In genomic region chr3:169356284-169356955, GRCh38 we compare ENCODE assay signal across 14 cellular contexts.
DNase-seq lines count a peak whose midpoint lies in the region; TF ChIP-seq lines count a peak whose summit lies in the region.
"Had no signal": no experiment of that assay in that cellular context is flagged by ENCODE, and none has a peak within 500 bp of the region (broad histone marks: within the 10 kb centered on the region; RNA-seq: fewer than 3 reads in every experiment).

No MANE protein-coding gene starts in this region.

- H3K27me3 ChIP-seq in HAP-1 (ENCODE audit: low read depth) (peaks cover 18% of the 10 kb centered on the region), MM.1S (replicated peaks; ENCODE audit: insufficient read depth, low read length) (peaks cover 5% of the 10 kb centered on the region; the same call in 1 of the 2 replicates), neural progenitor cell (no peaks in the 10 kb centered on the region)

- no peaks in the 10 kb centered on the region for H3K36me3 ChIP-seq in HAP-1 (replicated peaks)
- no peaks in the 10 kb centered on the region for H3K36me3 ChIP-seq in MM.1S (replicated peaks; ENCODE audit: insufficient read depth, low read length)
- H3K36me3 ChIP-seq in neural progenitor cell = no peaks in the 10 kb centered on the region

- H3K27me3 Mint-ChIP-seq in neural progenitor cell (ENCODE audit: insufficient read depth, low read depth) = no peaks in the 10 kb centered on the region
- peaks cover 10% of the 10 kb centered on the region for H3K27me3 Mint-ChIP-seq in activated CD4-positive, alpha-beta memory T cell treated with anti-CD3 and anti-CD28 coated beads, Interleukin-2, amount 10 ng/mL, durations not matched to agents 7 days and 5 days
- H3K27me3 Mint-ChIP-seq in activated CD4-positive, alpha-beta T cell treated with anti-CD3 and anti-CD28 coated beads, Interleukin-2, amount 10 ng/mL, durations not matched to agents 7 days and 5 days = peaks cover 30% of the 10 kb centered on the region

- no peaks in the 10 kb centered on the region for H3K36me3 Mint-ChIP-seq in neural progenitor cell
- no peaks in the 10 kb centered on the region for H3K36me3 Mint-ChIP-seq in activated CD4-positive, alpha-beta memory T cell treated with anti-CD3 and anti-CD28 coated beads, Interleukin-2, amount 10 ng/mL, durations not matched to agents 7 days and 5 days (ENCODE audit: low read depth)
- no peaks in the 10 kb centered on the region for H3K36me3 Mint-ChIP-seq in activated CD4-positive, alpha-beta T cell treated with anti-CD3 and anti-CD28 coated beads, Interleukin-2, amount 10 ng/mL, durations not matched to agents 7 days and 5 days (ENCODE audit: low read depth)
- H3K36me3 Mint-ChIP-seq: CD8-positive, alpha-beta memory T cell had no signal

- no peak for TF ChIP-seq CTCF in MM.1S (IDR thresholded peaks at IDR 0.05; ENCODE audit: low read length)
- TF ChIP-seq CTCF in neural progenitor cell (IDR thresholded peaks at IDR 0.05) = no peak

- peak overlapping the region; percentile 6; the same call in 1 of the 2 replicates for H3K4me2 ChIP-seq in MM.1S (ENCODE audit: low read depth, low read length)
- H3K4me2 ChIP-seq in neural progenitor cell = peak overlapping the region; percentile 82
- H3K4me2 ChIP-seq: A549 had no signal

- POLR2A ChIA-PET in activated CD4-positive, alpha-beta memory T cell treated with anti-CD3 and anti-CD28 coated beads, Interleukin-2, amount 10 ng/mL, durations not matched to agents 7 days and 5 days (lab: Charles Lee) = no interaction called here
- POLR2A ChIA-PET in activated CD4-positive, alpha-beta T cell treated with anti-CD3 and anti-CD28 coated beads, Interleukin-2, amount 10 ng/mL, durations not matched to agents 7 days and 5 days (lab: Charles Lee) = no interaction called here

- H3K4me1 ChIP-seq in HAP-1 (peaks cover 26% of the 10 kb centered on the region), MM.1S (ENCODE audit: low read length) (0 out of 2 replicates have a peak, but pooled peaks cover 13% of the 10 kb centered on the region), neural progenitor cell (peaks cover 87% of the 10 kb centered on the region)
- H3K4me1 ChIP-seq: A549, Caco-2 had no signal

- H3K4me3 Mint-ChIP-seq in neural progenitor cell = peak overlapping the region; percentile 52
- H3K4me3 Mint-ChIP-seq in activated CD4-positive, alpha-beta memory T cell treated with anti-CD3 and anti-CD28 coated beads, Interleukin-2, amount 10 ng/mL, durations not matched to agents 7 days and 5 days = no peak overlapping the region
- H3K4me3 Mint-ChIP-seq in activated CD4-positive, alpha-beta T cell treated with anti-CD3 and anti-CD28 coated beads, Interleukin-2, amount 10 ng/mL, durations not matched to agents 7 days and 5 days = no peak overlapping the region
- H3K4me3 Mint-ChIP-seq: CD8-positive, alpha-beta memory T cell had no signal

- peaks cover 69% of the 10 kb centered on the region for H3K4me1 Mint-ChIP-seq in neural progenitor cell
- H3K4me1 Mint-ChIP-seq in activated CD4-positive, alpha-beta memory T cell treated with anti-CD3 and anti-CD28 coated beads, Interleukin-2, amount 10 ng/mL, durations not matched to agents 7 days and 5 days = no peaks in the 10 kb centered on the region
- H3K4me1 Mint-ChIP-seq in activated CD4-positive, alpha-beta T cell treated with anti-CD3 and anti-CD28 coated beads, Interleukin-2, amount 10 ng/mL, durations not matched to agents 7 days and 5 days = no peaks in the 10 kb centered on the region
- H3K4me1 Mint-ChIP-seq: CD8-positive, alpha-beta memory T cell had no signal

- DNase-seq in HAP-1 (ENCODE audit: low spot score in 2 of 2) = peak; percentile 65 to 98
- no peak for DNase-seq in MM.1S
- peak; percentile 46 to 61 for DNase-seq in erythroblast (lab: John Stamatoyannopoulos, UW)
- peak; percentile 63 for DNase-seq in neural progenitor cell (ENCODE audit: low spot score)
- DNase-seq in activated CD4-positive, alpha-beta memory T cell treated with anti-CD3 and anti-CD28 coated beads, Interleukin-2, amount 10 ng/mL, durations not matched to agents 7 days and 5 days = no peak
- DNase-seq in hypothalamus (lab: John Stamatoyannopoulos, UW) = no peak
- DNase-seq in activated CD4-positive, alpha-beta T cell treated with anti-CD3 and anti-CD28 coated beads, Interleukin-2, amount 10 ng/mL, durations not matched to agents 7 days and 5 days = no peak
- DNase-seq in amniotic stem cell (lab: John Stamatoyannopoulos, UW) = no peak
- DNase-seq: Caco-2; CD8-positive, alpha-beta memory T cell; DMS53; GM23248; IMR-90 had no signal

- H3K27ac Mint-ChIP-seq in neural progenitor cell = peak overlapping the region; percentile 66
- no peak overlapping the region for H3K27ac Mint-ChIP-seq in activated CD4-positive, alpha-beta memory T cell treated with anti-CD3 and anti-CD28 coated beads, Interleukin-2, amount 10 ng/mL, durations not matched to agents 7 days and 5 days
- H3K27ac Mint-ChIP-seq in activated CD4-positive, alpha-beta T cell treated with anti-CD3 and anti-CD28 coated beads, Interleukin-2, amount 10 ng/mL, durations not matched to agents 7 days and 5 days = no peak overlapping the region
- H3K27ac Mint-ChIP-seq: CD8-positive, alpha-beta memory T cell had no signal

- CTCF ChIA-PET in activated CD4-positive, alpha-beta memory T cell treated with anti-CD3 and anti-CD28 coated beads, Interleukin-2, amount 10 ng/mL, durations not matched to agents 7 days and 5 days (lab: Charles Lee) = no interaction called here
- CTCF ChIA-PET in activated CD4-positive, alpha-beta T cell treated with anti-CD3 and anti-CD28 coated beads, Interleukin-2, amount 10 ng/mL, durations not matched to agents 7 days and 5 days (lab: Charles Lee) = no interaction called here

- H3K9ac ChIP-seq in MM.1S (ENCODE audit: low read length) (no peak overlapping the region), neural progenitor cell (no peak overlapping the region)
- H3K9ac ChIP-seq: GM23248 had no signal

- H3K9me3 Mint-ChIP-seq in neural progenitor cell = no peaks in the 10 kb centered on the region
- H3K9me3 Mint-ChIP-seq in activated CD4-positive, alpha-beta memory T cell treated with anti-CD3 and anti-CD28 coated beads, Interleukin-2, amount 10 ng/mL, durations not matched to agents 7 days and 5 days = no peaks in the 10 kb centered on the region
- no peaks in the 10 kb centered on the region for H3K9me3 Mint-ChIP-seq in activated CD4-positive, alpha-beta T cell treated with anti-CD3 and anti-CD28 coated beads, Interleukin-2, amount 10 ng/mL, durations not matched to agents 7 days and 5 days

- H3F3A ChIP-seq in MM.1S (ENCODE audit: insufficient read depth, low read length) (no peaks in the 10 kb centered on the region), neural progenitor cell (ENCODE audit: low read depth) (peaks cover 47% of the 10 kb centered on the region)

- no peaks in the 10 kb centered on the region for H3K9me2 ChIP-seq in MM.1S (replicated peaks; ENCODE audit: insufficient read depth, low read length)

- H3K4me3 ChIP-seq in HAP-1 (no peak overlapping the region), MM.1S (ENCODE audit: low read length) (no peak overlapping the region), neural progenitor cell (peak overlapping the region; percentile 14)
- H3K4me3 ChIP-seq: A549, GM23248 had no signal

- in situ Hi-C loops in HAP-1 (cut with MboI; ENCODE audit: low sequenced_read_pairs) = no loop called here

- H3K27ac ChIP-seq in MM.1S (ENCODE audit: low read length) (no peak overlapping the region), neural progenitor cell (peak overlapping the region; percentile 85)
- H3K27ac ChIP-seq: A549, GM23248 had no signal

- H3K79me2 ChIP-seq in MM.1S (ENCODE audit: low read length) (no peaks in the 10 kb centered on the region), neural progenitor cell (ENCODE audit: low read depth) (no peaks in the 10 kb centered on the region)

- H4K20me1 ChIP-seq in MM.1S (ENCODE audit: insufficient read depth, low read length) = no peaks in the 10 kb centered on the region
- no peaks in the 10 kb centered on the region for H4K20me1 ChIP-seq in neural progenitor cell (ENCODE audit: low read depth)

- TF ChIP-seq POLR2A in erythroblast (IDR thresholded peaks at IDR 0.05; ENCODE audit: low read length) = no peak

- H3K9me3 ChIP-seq in HAP-1 (no peaks in the 10 kb centered on the region), MM.1S (replicated peaks; ENCODE audit: insufficient read depth, low read length) (no peaks in the 10 kb centered on the region), neural progenitor cell (ENCODE audit: low read depth) (no peaks in the 10 kb centered on the region)
- H3K9me3 ChIP-seq: A549, Caco-2 had no signal

- H2AFZ ChIP-seq in MM.1S (ENCODE audit: low read length) = no peak overlapping the region
- no peak overlapping the region for H2AFZ ChIP-seq in neural progenitor cell (replicated peaks)
- H2AFZ ChIP-seq: GM23248 had no signal

Comparison
In these comparisons a context has a peak if more than half of its experiments do, and no peak if none do; other contexts are left out.
1. DNase-seq: peak in HAP-1 (2 of 2), erythroblast (2 of 2) and neural progenitor cell (single experiment); none in MM.1S (single experiment), activated CD4-positive, alpha-beta memory T cell treated with anti-CD3 and anti-CD28 coated beads, Interleukin-2, amount 10 ng/mL, durations not matched to agents 7 days and 5 days (single experiment), hypothalamus (0 of 51), activated CD4-positive, alpha-beta T cell treated with anti-CD3 and anti-CD28 coated beads, Interleukin-2, amount 10 ng/mL, durations not matched to agents 7 days and 5 days (single experiment) and amniotic stem cell (single experiment).